ENCODE assay signal across 12 cellular contexts in the genomic region with DNA sequence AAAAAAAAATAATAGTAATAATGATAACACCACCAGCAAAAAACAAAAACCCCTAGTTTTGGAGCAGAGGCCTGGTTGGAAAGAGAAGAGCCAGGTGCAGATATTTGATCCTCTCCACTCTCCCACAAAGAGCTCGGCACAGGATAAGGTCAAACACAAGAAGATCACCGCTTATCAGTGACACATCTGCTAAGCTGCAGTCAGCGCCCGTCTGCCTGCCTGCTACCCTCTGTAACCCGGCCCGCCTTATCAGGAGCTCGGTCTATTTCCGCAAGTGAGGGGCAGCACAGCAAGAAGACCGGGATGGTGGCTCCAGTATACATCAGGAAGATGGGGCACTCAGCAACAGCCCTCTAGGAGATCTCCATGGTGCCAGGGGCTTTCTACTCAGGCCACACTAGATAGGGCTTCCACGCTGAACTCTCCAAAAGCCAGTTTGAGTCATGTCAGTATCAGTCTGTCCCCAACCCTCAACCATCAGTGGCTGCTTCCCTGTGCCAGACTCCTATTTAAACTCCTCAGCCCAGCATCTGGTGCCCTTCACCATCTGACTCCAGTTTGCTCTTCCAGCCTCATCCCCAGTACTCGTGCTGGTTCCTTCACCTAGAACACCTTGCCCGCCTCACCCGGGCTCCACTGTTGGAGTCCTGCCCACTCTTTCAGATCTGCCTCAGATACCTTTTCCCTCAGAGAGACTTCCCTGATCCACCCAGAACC.
A peak's percentile ranks its signal among the peaks of the same experiment; 100 is the strongest.
DNase-seq lines count a peak whose midpoint lies in the region; ATAC-seq and TF ChIP-seq lines count a peak whose summit lies in the region.
"Had no signal": no experiment of that assay in that cellular context is flagged by ENCODE, and none has a peak within 500 bp of the region (broad histone marks: within the 10 kb centered on the region; RNA-seq: fewer than 3 reads in every experiment).

No MANE protein-coding gene starts in this region.

- H3K27ac Mint-ChIP-seq in activated T-helper 17 cell treated with anti-CD3 and anti-CD28 coated beads, Interleukin-2, amount 50 U/mL, for 72 hours = peak overlapping the region; percentile 8
- H3K27ac Mint-ChIP-seq in activated T-cell treated with anti-CD3 and anti-CD28 coated beads, Interleukin-2, amount 50 U/mL, for 24 hours = no peak overlapping the region
- H3K27ac Mint-ChIP-seq: CD4-positive, alpha-beta T cell had no signal

- H3K27ac ChIP-seq in osteoblast (ENCODE audit: low read depth, low read length) = no peak overlapping the region

- H3K27me3 ChIP-seq in osteoblast (ENCODE audit: insufficient read depth, low read length) = no peaks in the 10 kb centered on the region

- H3K4me3 ChIP-seq in osteoblast (ENCODE audit: insufficient read depth, low read length) (no peak overlapping the region), foreskin fibroblast (ENCODE audit: low read depth in 1 of 2, low read length in 2 of 2) (no peak overlapping the region)

- H3K27me3 Mint-ChIP-seq in activated T-helper 17 cell treated with anti-CD3 and anti-CD28 coated beads, Interleukin-2, amount 50 U/mL, for 72 hours = no peaks in the 10 kb centered on the region
- H3K27me3 Mint-ChIP-seq in activated T-cell treated with anti-CD3 and anti-CD28 coated beads, Interleukin-2, amount 50 U/mL, for 24 hours = no peaks in the 10 kb centered on the region
- H3K27me3 Mint-ChIP-seq: CD4-positive, alpha-beta T cell had no signal

- no peak for TF ChIP-seq CTCF in osteoblast (IDR thresholded peaks at IDR 0.05; ENCODE audit: extremely low read depth, low read depth, low read length)
- TF ChIP-seq CTCF in foreskin fibroblast (IDR thresholded peaks at IDR 0.05; ENCODE audit: low read depth, low read length) = no peak

- H3K9me3 Mint-ChIP-seq in activated T-helper 17 cell treated with anti-CD3 and anti-CD28 coated beads, Interleukin-2, amount 50 U/mL, for 72 hours = peaks cover 3% of the 10 kb centered on the region
- H3K9me3 Mint-ChIP-seq in activated T-cell treated with anti-CD3 and anti-CD28 coated beads, Interleukin-2, amount 50 U/mL, for 24 hours = no peaks in the 10 kb centered on the region
- H3K9me3 Mint-ChIP-seq: CD4-positive, alpha-beta T cell had no signal

- no peak overlapping the region for H3K4me3 Mint-ChIP-seq in activated T-helper 17 cell treated with anti-CD3 and anti-CD28 coated beads, Interleukin-2, amount 50 U/mL, for 72 hours
- no peak overlapping the region for H3K4me3 Mint-ChIP-seq in activated T-cell treated with anti-CD3 and anti-CD28 coated beads, Interleukin-2, amount 50 U/mL, for 24 hours
- H3K4me3 Mint-ChIP-seq: CD4-positive, alpha-beta T cell; IgD-negative memory B cell; naive B cell had no signal

- H4K20me1 ChIP-seq in osteoblast (ENCODE audit: insufficient read depth, low read length) = no peaks in the 10 kb centered on the region

- no peak overlapping the region for H2AFZ ChIP-seq in osteoblast (ENCODE audit: low read length)

- H3K79me2 ChIP-seq in osteoblast (ENCODE audit: insufficient read depth, low read length) = no peaks in the 10 kb centered on the region

- ATAC-seq in activated T-helper 17 cell treated with anti-CD3 and anti-CD28 coated beads, Interleukin-2, amount 50 U/mL, for 72 hours (replicated peaks) = no peak
- ATAC-seq in GM18511 (IDR thresholded peaks at IDR 0.05; ENCODE audit: unreplicated experiment) = no peak

- peaks cover 16% of the 10 kb centered on the region for H3K4me1 ChIP-seq in osteoblast (ENCODE audit: insufficient read depth, low read length)

- no peak overlapping the region for H3K4me2 ChIP-seq in osteoblast (ENCODE audit: insufficient read depth, low read length)

- H3K9me3 ChIP-seq in osteoblast (ENCODE audit: low read depth, low read length) = no peaks in the 10 kb centered on the region

- no peaks in the 10 kb centered on the region for H3K36me3 Mint-ChIP-seq in activated T-helper 17 cell treated with anti-CD3 and anti-CD28 coated beads, Interleukin-2, amount 50 U/mL, for 72 hours (ENCODE audit: low read depth)
- no peaks in the 10 kb centered on the region for H3K36me3 Mint-ChIP-seq in activated T-cell treated with anti-CD3 and anti-CD28 coated beads, Interleukin-2, amount 50 U/mL, for 24 hours (ENCODE audit: low read depth)
- H3K36me3 Mint-ChIP-seq: IgD-negative memory B cell had no signal

- peak; percentile 57 for DNase-seq in DMS 273 treated with DMSO at 0.1 percent for 48 hours (lab: John Stamatoyannopoulos, UW)
- DNase-seq in NCI-H2029 (lab: John Stamatoyannopoulos, UW) = peak; percentile 76
- DNase-seq in osteoblast (ENCODE audit: insufficient read length, low spot score, missing footprints) = peak; percentile 55
- no peak for DNase-seq in activated T-cell treated with anti-CD3 and anti-CD28 coated beads, Interleukin-2, amount 50 U/mL, for 24 hours
- DNase-seq in foreskin fibroblast = no peak
- DNase-seq: activated effector memory CD4-positive, alpha-beta T cell treated with Interleukin-2 at 50 U/mL for 16 hours; CD4-positive, alpha-beta T cell; naive B cell; stimulated activated CD8-positive, alpha-beta memory T cell treated with anti-CD3 and anti-CD28 coated beads, Interleukin-4, amount 100 ng/mL, for 48 hours had no signal

- no peaks in the 10 kb centered on the region for H3K36me3 ChIP-seq in osteoblast (ENCODE audit: insufficient read depth, low read length)

- H3K4me1 Mint-ChIP-seq in activated T-helper 17 cell treated with anti-CD3 and anti-CD28 coated beads, Interleukin-2, amount 50 U/mL, for 72 hours = peaks cover 27% of the 10 kb centered on the region
- peaks cover 45% of the 10 kb centered on the region for H3K4me1 Mint-ChIP-seq in activated T-cell treated with anti-CD3 and anti-CD28 coated beads, Interleukin-2, amount 50 U/mL, for 24 hours (ENCODE audit: low read depth)

Comparison
In these comparisons a context has a peak if more than half of its experiments do, and no peak if none do; other contexts are left out.
1. DNase-seq: peak in DMS 273 treated with DMSO at 0.1 percent for 48 hours (single experiment), NCI-H2029 (single experiment) and osteoblast (single experiment); none in activated T-cell treated with anti-CD3 and anti-CD28 coated beads, Interleukin-2, amount 50 U/mL, for 24 hours (single experiment) and foreskin fibroblast (0 of 2).